ENCODE assay signal across 20 cellular contexts in the genomic region with DNA sequence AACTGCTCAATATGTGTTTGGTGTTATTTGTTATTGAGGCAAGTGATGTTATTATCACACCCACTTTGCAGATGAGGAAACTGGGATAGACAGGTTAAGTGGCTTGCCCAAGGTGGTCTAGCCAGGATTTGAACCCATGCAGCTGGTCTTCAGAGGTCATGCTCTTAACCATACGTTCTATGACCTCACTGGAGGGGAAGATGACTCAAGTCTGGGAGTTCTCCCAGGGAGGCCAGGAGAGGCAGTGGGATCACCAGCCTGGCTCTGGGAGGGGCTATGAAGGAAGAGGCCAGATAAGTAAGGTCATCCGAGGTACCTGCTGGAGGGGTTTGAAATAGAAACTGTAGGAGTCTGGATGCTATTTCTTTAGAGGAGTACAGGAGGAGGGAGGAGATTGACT.
DNase-seq lines count a peak whose midpoint lies in the region; ATAC-seq, FAIRE-seq and TF ChIP-seq lines count a peak whose summit lies in the region.
"Had no signal": no experiment of that assay in that cellular context is flagged by ENCODE, and none has a peak within 500 bp of the region (broad histone marks: within the 10 kb centered on the region; RNA-seq: fewer than 3 reads in every experiment).

No MANE protein-coding gene starts in this region.

- intact Hi-C loops in kidney (cut with DNase I): no loop called here

- H3K4me3 ChIP-seq in brain microvascular endothelial cell (ENCODE audit: low read depth, low read length) (no peak overlapping the region), kidney (ENCODE audit: low read length in 2 of 2) (no peak overlapping the region)
- H3K4me3 ChIP-seq: esophagus squamous epithelium, GM12878, mucosa of descending colon, thoracic aorta had no signal

- H3K27ac ChIP-seq in brain microvascular endothelial cell (peak overlapping the region; percentile 30), kidney (ENCODE audit: low read depth in 2 of 2, low read length in 2 of 2) (no peak overlapping the region)

- no peak for FAIRE-seq in kidney (lab: Jason Lieb, UNC)
- FAIRE-seq: colon, GM12878, small intestine had no signal

- no peak overlapping the region for H3K9ac ChIP-seq in kidney (ENCODE audit: low read length in 2 of 2)

- no peaks in the 10 kb centered on the region for H3K9me3 ChIP-seq in kidney (ENCODE audit: control insufficient read depth in 1 of 2, low read length in 2 of 2)
- H3K9me3 ChIP-seq: esophagus squamous epithelium, mucosa of descending colon, thoracic aorta had no signal

- TF ChIP-seq CTCF in brain microvascular endothelial cell (IDR thresholded peaks at IDR 0.05; ENCODE audit: low read depth, low read length, missing control alignments) (no peak), kidney (IDR thresholded peaks at IDR 0.05; ENCODE audit: borderline replicate concordance, extremely low read depth, insufficient read depth) (no peak)

- peaks cover 0 to 4% of the 10 kb centered on the region in 2 donors for H3K4me1 ChIP-seq in kidney (ENCODE audit: control insufficient read depth in 1 of 2, insufficient read depth in 1 of 2, low read depth in 1 of 2, low read length in 2 of 2)

- H3K36me3 ChIP-seq in brain microvascular endothelial cell (replicated peaks) (peaks cover 13% of the 10 kb centered on the region), kidney (ENCODE audit: control insufficient read depth in 1 of 2, insufficient read depth in 2 of 2, low read length in 2 of 2) (no peaks in the 10 kb centered on the region)
- H3K36me3 ChIP-seq: esophagus squamous epithelium, thoracic aorta had no signal

- no peaks in the 10 kb centered on the region for H3K27me3 ChIP-seq in brain microvascular endothelial cell (replicated peaks)

- DNase-seq in EH (ENCODE audit: low read depth) (peak; percentile 57), HT1080 (ENCODE audit: low read depth) (peak; percentile 66), brain microvascular endothelial cell (no peak), kidney (peak; percentile 0), putamen (ENCODE audit: low spot score) (no peak)
- no peak for DNase-seq in activated T-cell treated with anti-CD3 and anti-CD28 coated beads, Interleukin-2, amount 50 U/mL, for 48 hours
- DNase-seq: activated CD4-positive, alpha-beta T cell treated with anti-CD3 and anti-CD28 coated beads, Interleukin-2, amount 50 U/mL, for 48 hours; activated CD4-positive, CD25-positive, alpha-beta regulatory T cell; activated CD8-positive, alpha-beta memory T cell treated with anti-CD3 and anti-CD28 coated beads, Interleukin-2, amount 50 U/mL, for 48 hours; activated naive CD8-positive, alpha-beta T cell treated with anti-CD3 and anti-CD28 coated beads, Interleukin-2, amount 10 ng/mL, durations not matched to agents 7 days and 5 days; CD8-positive, alpha-beta T cell; esophagus squamous epithelium; mucosa of descending colon; small intestine; stimulated activated CD4-positive, alpha-beta T cell treated with anti-CD3 and anti-CD28 coated beads, Interleukin-2, amount 100 ng/mL, for 48 hours; stimulated activated naive CD4-positive, alpha-beta T cell had no signal

- no peak for ATAC-seq in GM19324 (IDR thresholded peaks at IDR 0.05; ENCODE audit: low FRiP score, unreplicated experiment)
- ATAC-seq: CD8-positive, alpha-beta T cell; GM12878; mucosa of descending colon had no signal

- in situ Hi-C loops in brain microvascular endothelial cell (cut with HindIII; ENCODE audit: low pct_ligation_motif_present, low sequenced_read_pairs): no loop called here

Comparison
In these comparisons a context has a peak if more than half of its experiments do, and no peak if none do; other contexts are left out.
1. DNase-seq: peak in EH (single experiment), HT1080 (single experiment) and kidney (single experiment); none in brain microvascular endothelial cell (single experiment), activated T-cell treated with anti-CD3 and anti-CD28 coated beads, Interleukin-2, amount 50 U/mL, for 48 hours (0 of 2) and putamen (single experiment).